8 cellular contexts compared by ENCODE assay signal in the genomic region with DNA sequence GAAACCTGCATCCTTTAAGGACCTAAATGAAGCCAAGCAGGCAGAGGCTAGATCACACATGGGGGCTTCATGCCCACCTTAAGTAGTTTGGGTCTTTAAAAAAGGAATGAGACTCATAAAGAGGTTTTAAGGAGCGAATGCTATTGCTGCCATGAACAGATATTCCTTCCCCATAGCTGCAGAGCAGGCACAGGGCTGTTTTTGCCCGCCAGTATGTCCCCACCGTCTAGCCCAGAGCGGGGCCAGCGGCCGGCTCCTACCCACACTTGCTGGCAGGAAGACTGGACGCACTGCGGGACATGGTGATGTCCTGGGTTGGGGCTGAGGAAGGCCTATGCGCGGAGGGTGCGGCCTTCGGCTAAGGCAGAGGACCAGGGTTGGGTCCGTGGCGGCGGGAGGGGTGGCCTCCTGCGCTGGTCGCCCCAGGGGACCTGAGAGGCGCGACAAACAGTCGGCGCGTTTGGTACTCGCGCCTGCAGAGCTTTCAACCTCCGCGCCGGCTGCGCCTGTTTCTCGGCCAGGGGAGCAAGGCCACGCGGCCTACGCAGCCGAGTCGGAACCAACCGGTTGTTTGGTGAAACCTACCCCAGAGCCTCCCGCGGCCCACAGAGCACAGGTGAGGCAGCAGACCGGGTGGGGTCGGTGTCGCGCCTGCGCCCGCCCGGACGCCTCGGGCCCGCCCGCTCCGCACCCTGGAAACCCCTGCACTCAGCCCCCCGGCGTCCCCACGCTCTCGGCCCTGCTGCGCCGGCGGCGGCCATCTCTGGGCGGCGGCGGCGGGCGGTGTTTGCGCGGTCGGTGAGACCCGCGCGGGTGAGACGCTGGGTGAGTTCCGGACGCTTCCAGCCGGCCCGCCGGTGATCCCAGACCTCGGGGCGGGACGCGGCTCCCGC. TPM values are rescaled to one million over a fixed set of nuclear protein-coding genes. Genes with fewer than 3 reads are reported as not detected.
DNase-seq lines count a peak whose midpoint lies in the region; ATAC-seq and TF ChIP-seq lines count a peak whose summit lies in the region.

A gene with protein sequence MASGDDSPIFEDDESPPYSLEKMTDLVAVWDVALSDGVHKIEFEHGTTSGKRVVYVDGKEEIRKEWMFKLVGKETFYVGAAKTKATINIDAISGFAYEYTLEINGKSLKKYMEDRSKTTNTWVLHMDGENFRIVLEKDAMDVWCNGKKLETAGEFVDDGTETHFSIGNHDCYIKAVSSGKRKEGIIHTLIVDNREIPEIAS (plus strand): TSS at position 450 of the 893 bp plus-strand sequence. CDS start 10,956 bp downstream, outside the sequence.

- H3K27me3 Mint-ChIP-seq in activated naive CD8-positive, alpha-beta T cell treated with anti-CD3 and anti-CD28 coated beads, Interleukin-2, amount 50 U/mL, for 24 hours, result no peaks in the 10 kb centered on the region

- H3K9me3 ChIP-seq in ES-I3 (ENCODE audit: control insufficient read depth, insufficient read depth, low read length), result no peaks in the 10 kb centered on the region
- H3K9me3 ChIP-seq in heart left ventricle, result no peaks in the 10 kb centered on the region
- no peaks in the 10 kb centered on the region for H3K9me3 ChIP-seq in transverse colon

- H3K4me3 Mint-ChIP-seq in activated naive CD8-positive, alpha-beta T cell treated with anti-CD3 and anti-CD28 coated beads, Interleukin-2, amount 50 U/mL, for 24 hours, result peak within 1 kb of the TSS; percentile 83

- peak within 1 kb of the TSS; percentile 89 to 99 (median 96) for H3K27ac ChIP-seq in heart left ventricle
- peak within 1 kb of the TSS; percentile 94 to 98 (median 96) for H3K27ac ChIP-seq in transverse colon

- DNase-seq in Jurkat, Clone E6-1 (ENCODE audit: low read depth, low spot score), result no peak
- DNase-seq in activated naive CD8-positive, alpha-beta T cell treated with anti-CD3 and anti-CD28 coated beads, Interleukin-2, amount 50 U/mL, for 24 hours, result peak; percentile 67
- DNase-seq in heart left ventricle, result peak; percentile 60 to 86 (median 71)
- peak; percentile 47 to 95 (median 68) for DNase-seq in posterior cingulate gyrus
- peak; percentile 75 for DNase-seq in transverse colon

- H3K4me1 ChIP-seq in ES-I3 (ENCODE audit: insufficient read depth, low read length) (peaks cover 4% of the 10 kb centered on the region; the same call in 1 of the 2 replicates), heart left ventricle (peaks cover 0 to 15% (median 7%) of the 10 kb centered on the region in 12 donors), transverse colon (peaks cover 4 to 14% (median 9%) of the 10 kb centered on the region in 4 donors)

- in situ Hi-C loops in transverse colon (cut with MboI; ENCODE audit: low pct_ligation_motif_present in 1 of 4, low pct_unique_long_range_greater_than_20kb in 1 of 4, low sequenced_read_pairs in 3 of 4), result no loop called here

- peaks cover 0 to 3% (median 0%) of the 10 kb centered on the region in 9 donors for H3K27me3 ChIP-seq in heart left ventricle
- H3K27me3 ChIP-seq in transverse colon, result no peaks in the 10 kb centered on the region

- H3K36me3 ChIP-seq in ES-I3 (ENCODE audit: insufficient read depth, low read length), result no peaks in the 10 kb centered on the region
- H3K36me3 ChIP-seq in heart left ventricle, result peaks cover 0 to 3% (median 0%) of the 10 kb centered on the region in 9 donors
- H3K36me3 ChIP-seq in transverse colon, result no peaks in the 10 kb centered on the region

- peak within 1 kb of the TSS; percentile 73 for H3K9ac ChIP-seq in ES-I3 (ENCODE audit: low read depth, low read length)

- H3K27ac Mint-ChIP-seq in activated naive CD8-positive, alpha-beta T cell treated with anti-CD3 and anti-CD28 coated beads, Interleukin-2, amount 50 U/mL, for 24 hours, result peak within 1 kb of the TSS; percentile 93

- TF ChIP-seq POLR2A in heart left ventricle (IDR thresholded peaks at IDR 0.05) (no peak), transverse colon (IDR thresholded peaks at IDR 0.05) (peak; percentile 59)

- 2 to 5% (median 2%) methylated on average over 22 to 79 of the region's 79 CpGs for WGBS in heart left ventricle, 4 donors
- 3 to 33% methylated on average over 1 to 37 of the region's 79 CpGs for WGBS in transverse colon (ENCODE audit: low coverage in 1 of 2), 2 donors

- no peaks in the 10 kb centered on the region for H3K9me3 Mint-ChIP-seq in activated naive CD8-positive, alpha-beta T cell treated with anti-CD3 and anti-CD28 coated beads, Interleukin-2, amount 50 U/mL, for 24 hours

- TF ChIP-seq CTCF in heart left ventricle (IDR thresholded peaks at IDR 0.05), result no peak
- TF ChIP-seq CTCF in transverse colon (IDR thresholded peaks at IDR 0.05), result no peak

- peaks cover 14% of the 10 kb centered on the region for H3K4me1 Mint-ChIP-seq in activated naive CD8-positive, alpha-beta T cell treated with anti-CD3 and anti-CD28 coated beads, Interleukin-2, amount 50 U/mL, for 24 hours

- peaks cover 4% of the 10 kb centered on the region for H3K36me3 Mint-ChIP-seq in activated naive CD8-positive, alpha-beta T cell treated with anti-CD3 and anti-CD28 coated beads, Interleukin-2, amount 50 U/mL, for 24 hours (ENCODE audit: low read depth)

- intact Hi-C loops in heart left ventricle (cut with DNase I) (loop anchor here in 3 of 10 donors (2.0 to 10.0 kb wide), 3 partner anchors 14 to 226 kb away; a partner anchor contains a TSS), posterior cingulate gyrus (cut with DNase I) (no loop called here), transverse colon (cut with DNase I; ENCODE audit: low total_unique reads) (no loop called here)

- peak within 1 kb of the TSS; percentile 61 for H3K4me3 ChIP-seq in Jurkat, Clone E6-1 (ENCODE audit: low read length)
- H3K4me3 ChIP-seq in heart left ventricle, result peak within 1 kb of the TSS; percentile 64 to 94 (median 84)
- peak within 1 kb of the TSS; percentile 69 to 84 (median 73) for H3K4me3 ChIP-seq in transverse colon

- TF ChIP-seq EP300 in transverse colon (IDR thresholded peaks at IDR 0.05; ENCODE audit: low read depth), result no peak

- peak; percentile 61 for ATAC-seq in GM21619 (IDR thresholded peaks at IDR 0.05; ENCODE audit: unreplicated experiment)
- peak; percentile 89 for ATAC-seq in SK-N-SH treated with all-trans-retinoic acid at 6 μM for 48 hours
- peak; percentile 84 for ATAC-seq in activated naive CD8-positive, alpha-beta T cell treated with anti-CD3 and anti-CD28 coated beads, Interleukin-2, amount 50 U/mL, for 24 hours
- peak; percentile 65 to 88 (median 86) for ATAC-seq in heart left ventricle

TF ChIP-seq in SK-N-SH treated with all-trans-retinoic acid at 6 μM for 48 hours, 23 proteins besides CTCF, POLR2A, EP300 and RAD21:
- TF ChIP-seq, protein P1, sequence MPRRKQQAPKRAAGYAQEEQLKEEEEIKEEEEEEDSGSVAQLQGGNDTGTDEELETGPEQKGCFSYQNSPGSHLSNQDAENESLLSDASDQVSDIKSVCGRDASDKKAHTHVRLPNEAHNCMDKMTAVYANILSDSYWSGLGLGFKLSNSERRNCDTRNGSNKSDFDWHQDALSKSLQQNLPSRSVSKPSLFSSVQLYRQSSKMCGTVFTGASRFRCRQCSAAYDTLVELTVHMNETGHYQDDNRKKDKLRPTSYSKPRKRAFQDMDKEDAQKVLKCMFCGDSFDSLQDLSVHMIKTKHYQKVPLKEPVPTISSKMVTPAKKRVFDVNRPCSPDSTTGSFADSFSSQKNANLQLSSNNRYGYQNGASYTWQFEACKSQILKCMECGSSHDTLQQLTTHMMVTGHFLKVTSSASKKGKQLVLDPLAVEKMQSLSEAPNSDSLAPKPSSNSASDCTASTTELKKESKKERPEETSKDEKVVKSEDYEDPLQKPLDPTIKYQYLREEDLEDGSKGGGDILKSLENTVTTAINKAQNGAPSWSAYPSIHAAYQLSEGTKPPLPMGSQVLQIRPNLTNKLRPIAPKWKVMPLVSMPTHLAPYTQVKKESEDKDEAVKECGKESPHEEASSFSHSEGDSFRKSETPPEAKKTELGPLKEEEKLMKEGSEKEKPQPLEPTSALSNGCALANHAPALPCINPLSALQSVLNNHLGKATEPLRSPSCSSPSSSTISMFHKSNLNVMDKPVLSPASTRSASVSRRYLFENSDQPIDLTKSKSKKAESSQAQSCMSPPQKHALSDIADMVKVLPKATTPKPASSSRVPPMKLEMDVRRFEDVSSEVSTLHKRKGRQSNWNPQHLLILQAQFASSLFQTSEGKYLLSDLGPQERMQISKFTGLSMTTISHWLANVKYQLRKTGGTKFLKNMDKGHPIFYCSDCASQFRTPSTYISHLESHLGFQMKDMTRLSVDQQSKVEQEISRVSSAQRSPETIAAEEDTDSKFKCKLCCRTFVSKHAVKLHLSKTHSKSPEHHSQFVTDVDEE (CRISPR knock-in tag; IDR thresholded peaks at IDR 0.05), result no peak; the same call in 1 of the 2 replicates
- TF ChIP-seq GLIS3 (CRISPR knock-in tag; IDR thresholded peaks at IDR 0.05) (0 out of 2 replicates have a peak, but pooled peaks have one; percentile 6), ZNF8 (CRISPR knock-in tag; IDR thresholded peaks at IDR 0.05) (peak; percentile 39; the same call in 1 of the 2 replicates), ZNF70 (CRISPR knock-in tag; IDR thresholded peaks at IDR 0.05) (0 out of 2 replicates have a peak, but pooled peaks have one; percentile 4)
TF ChIP-seq in SK-N-SH treated with all-trans-retinoic acid at 6 μM for 48 hours: peak in this region for 3.

RNA-seq across cellular contexts. Expression of the gene that starts here (rescaled TPM):
- polyA plus RNA-seq in Jurkat, Clone E6-1 (2012; ENCODE audit: insufficient read depth, insufficient read length), result 22.0 TPM
- total RNA-seq in heart left ventricle (1 to 10 TPM; 2.0 to 5.9 (median 3.6) TPM), transverse colon (10 to 100 TPM in 1 of 4 donors, 1 to 10 TPM in 3; 4.1 to 19.3 (median 7.0) TPM)
- polyA plus RNA-seq in heart left ventricle, result 1 to 10 TPM; 5.5 to 7.2 TPM
